In the genomic region with DNA sequence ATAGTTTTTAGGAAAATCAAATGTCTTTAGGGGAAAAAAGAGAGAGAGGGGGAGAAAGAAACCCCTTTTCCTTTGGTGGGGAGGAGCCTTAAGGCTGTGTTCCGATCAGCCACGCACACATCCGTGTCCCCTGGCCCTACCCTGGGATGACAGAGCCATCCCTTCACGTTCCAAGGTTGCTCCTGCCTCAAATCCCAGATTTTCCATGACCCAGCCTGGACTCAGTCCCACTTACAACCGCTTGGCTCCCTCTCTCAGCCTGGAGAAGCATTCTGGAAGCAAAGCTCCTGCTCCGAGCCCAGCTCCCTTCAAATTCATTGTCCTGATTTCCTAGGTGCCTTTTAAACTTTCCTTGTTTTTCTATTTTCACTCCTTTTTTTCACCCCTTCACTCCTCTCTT, we compare ENCODE assay signal across 25 cellular contexts.
DNase-seq lines count a peak whose midpoint lies in the region; ATAC-seq and TF ChIP-seq lines count a peak whose summit lies in the region.
"Had no signal": no experiment of that assay in that cellular context is flagged by ENCODE, and none has a peak within 500 bp of the region (broad histone marks: within the 10 kb centered on the region; RNA-seq: fewer than 3 reads in every experiment).

No MANE protein-coding gene starts in this region.

- intact Hi-C loops in mucosa of descending colon (cut with DNase I, micrococcal nuclease) = no loop called here

- no peak for TF ChIP-seq EP300 in gastroesophageal sphincter (IDR thresholded peaks at IDR 0.05)

- no peak overlapping the region for H2BK12ac ChIP-seq in H9 (ENCODE audit: insufficient read length, low read depth, low read length)

- H3K36me3 Mint-ChIP-seq in H9 (ENCODE audit: insufficient read depth in 1 of 3, low read depth in 3 of 3) (no peaks in the 10 kb centered on the region), immature natural killer cell (no peaks in the 10 kb centered on the region)

- H2AK5ac ChIP-seq in H9 (ENCODE audit: insufficient read length, low read length) = no peak overlapping the region

- no peak overlapping the region for H2BK5ac ChIP-seq in H9 (ENCODE audit: insufficient read length, low read length)

- H4K20me1 ChIP-seq in H9 (ENCODE audit: control insufficient read depth, insufficient read depth, insufficient read length) = no peaks in the 10 kb centered on the region

- H3K27me3 Mint-ChIP-seq in H9 (ENCODE audit: low read depth) (peaks cover 2% of the 10 kb centered on the region; the same call in 1 of the 2 replicates), immature natural killer cell (ENCODE audit: low read depth in 3 of 3) (peaks cover 0 to 6% (median 4%) of the 10 kb centered on the region in 3 donors)

- H3K27me3 ChIP-seq in H9 (ENCODE audit: insufficient read depth, low read length) = no peaks in the 10 kb centered on the region
- H3K27me3 ChIP-seq in gastroesophageal sphincter = no peaks in the 10 kb centered on the region
- no peaks in the 10 kb centered on the region for H3K27me3 ChIP-seq in stomach smooth muscle (ENCODE audit: control insufficient read depth in 1 of 2, insufficient read depth in 2 of 2, low read length in 2 of 2)
- H3K27me3 ChIP-seq: esophagus squamous epithelium, stomach had no signal

- H3K4ac ChIP-seq in H9 (ENCODE audit: low read depth, low read length) = no peak overlapping the region

- H3K79me1 ChIP-seq in H9 (ENCODE audit: insufficient read depth, low read depth, low read length, poor library complexity, severe bottlenecking) = no peaks in the 10 kb centered on the region

- no peak overlapping the region for H3K14ac ChIP-seq in H9 (ENCODE audit: insufficient read depth, low read length)

- H3K9me3 ChIP-seq in H9 (ENCODE audit: control insufficient read depth, low read depth, low read length) = no peaks in the 10 kb centered on the region
- no peaks in the 10 kb centered on the region for H3K9me3 ChIP-seq in gastroesophageal sphincter
- H3K9me3 ChIP-seq in mucosa of descending colon = no peaks in the 10 kb centered on the region
- no peaks in the 10 kb centered on the region for H3K9me3 ChIP-seq in stomach smooth muscle (ENCODE audit: control insufficient read depth in 2 of 2, low read length in 2 of 2)
- H3K9me3 ChIP-seq: esophagus squamous epithelium, psoas muscle, stomach had no signal

- DNase-seq in H9 (no peak), mucosa of descending colon (peak in 2 of 3 donors; percentile 33 to 42), immature natural killer cell (no peak), DMS79 treated with DMSO at 0.1 percent for 48 hours (lab: John Stamatoyannopoulos, UW) (no peak), globus pallidus (ENCODE audit: low spot score) (no peak)
- no peak for DNase-seq in stimulated activated naive CD4-positive, alpha-beta T cell (lab: John Stamatoyannopoulos, UW)
- DNase-seq: ACHN; activated CD4-positive, alpha-beta T cell treated with anti-CD3 and anti-CD28 coated beads, Interleukin-2, amount 50 U/mL, for 1 hour; activated naive CD4-positive, alpha-beta T cell treated with anti-CD3 and anti-CD28 coated beads, Interleukin-2, amount 50 U/mL, for 16 hours; Calu3; effector memory CD8-positive, alpha-beta T cell; esophagus squamous epithelium; MM.1S; NCI-H1436; NCI-H69; stimulated activated CD4-positive, alpha-beta T cell treated with anti-CD3 and anti-CD28 coated beads, Interleukin-12 subunit alpha, Interleukin-12 subunit beta, amount 100 ng/mL, for 4 hours; stimulated activated CD4-positive, alpha-beta T cell treated with anti-CD3 and anti-CD28 coated beads, Interleukin-4, amount 100 ng/mL, for 4 hours; stomach; T-helper 2 cell had no signal

- H3K27ac Mint-ChIP-seq in H9 = peak overlapping the region in 2 of 3 experiments; percentile 41 to 42; a peak in 2 of 7 replicates
- peak overlapping the region in 1 of 6 donors; percentile 63 for H3K27ac Mint-ChIP-seq in immature natural killer cell
- H3K27ac Mint-ChIP-seq: activated T-helper 1 cell treated with anti-CD3 and anti-CD28 coated beads, Interleukin-12 subunit alpha, Interleukin-12 subunit beta, Interleukin-2, Interleukin-4 antibody, amounts not matched to agents 30 ng/mL and 10 ng/mL and 1 ng/mL, durations not matched to agents 14 hours and 24 hours and 36 hours; effector memory CD8-positive, alpha-beta T cell had no signal

- H3K4me2 ChIP-seq in H9 (ENCODE audit: insufficient read depth, insufficient read length, low read length) = no peak overlapping the region

- H3K18ac ChIP-seq in H9 (ENCODE audit: insufficient read length, low read depth, low read length) = no peak overlapping the region

- TF ChIP-seq CTCF in H9 (conservative IDR thresholded peaks at IDR 0.05) = no peak
- TF ChIP-seq CTCF in gastroesophageal sphincter (IDR thresholded peaks at IDR 0.05) = peak in 1 of 4 experiments; percentile 25
- no peak for TF ChIP-seq CTCF in mucosa of descending colon (IDR thresholded peaks at IDR 0.05)

- H3K4me3 Mint-ChIP-seq in H9 (no peak overlapping the region), immature natural killer cell (no peak overlapping the region)
- H3K4me3 Mint-ChIP-seq: activated T-helper 1 cell treated with anti-CD3 and anti-CD28 coated beads, Interleukin-12 subunit alpha, Interleukin-12 subunit beta, Interleukin-2, Interleukin-4 antibody, amounts not matched to agents 30 ng/mL and 10 ng/mL and 1 ng/mL, durations not matched to agents 14 hours and 24 hours and 36 hours; effector memory CD8-positive, alpha-beta T cell had no signal

- no peaks in the 10 kb centered on the region for H3K23me2 ChIP-seq in H9 (ENCODE audit: insufficient read length, low read depth, low read length, poor library complexity, severe bottlenecking)

- H3K9me3 Mint-ChIP-seq in H9 (no peaks in the 10 kb centered on the region), immature natural killer cell (no peaks in the 10 kb centered on the region)
- H3K9me3 Mint-ChIP-seq: activated T-helper 1 cell treated with anti-CD3 and anti-CD28 coated beads, Interleukin-12 subunit alpha, Interleukin-12 subunit beta, Interleukin-2, Interleukin-4 antibody, amounts not matched to agents 30 ng/mL and 10 ng/mL and 1 ng/mL, durations not matched to agents 14 hours and 24 hours and 36 hours; effector memory CD8-positive, alpha-beta T cell had no signal

- H4K8ac ChIP-seq in H9 (replicated peaks; ENCODE audit: insufficient read length, low read depth, low read length) = no peak overlapping the region

- H2AFZ ChIP-seq in H9 (ENCODE audit: low read length) = no peak overlapping the region

- no peak overlapping the region for H3K9ac ChIP-seq in H9 (ENCODE audit: extremely low read depth, insufficient read length, low read length)
- H3K9ac ChIP-seq in stomach smooth muscle (ENCODE audit: low read length in 2 of 2) = peak overlapping the region in 1 of 2 donors; percentile 13

- H3K4me3 ChIP-seq in gastroesophageal sphincter = no peak overlapping the region
- no peak overlapping the region for H3K4me3 ChIP-seq in mucosa of descending colon
- no peak overlapping the region for H3K4me3 ChIP-seq in stomach smooth muscle (ENCODE audit: low read length in 2 of 2)
- H3K4me3 ChIP-seq: esophagus squamous epithelium, K562, psoas muscle, SK-N-MC, stomach had no signal

- H3K79me2 ChIP-seq in H9 (ENCODE audit: insufficient read depth, low read length) = no peaks in the 10 kb centered on the region

- TF ChIP-seq POLR2A in gastroesophageal sphincter (IDR thresholded peaks at IDR 0.05) = no peak

- WGBS in H9 (ENCODE audit: extremely low coverage, insufficient read length, low lambda C conversion rate) = no CpG with 5 or more reads among the region's 6 CpGs
- WGBS in gastroesophageal sphincter (ENCODE audit: low coverage in 1 of 2), 2 donors = 9 to 41% methylated on average over 6 of the region's 6 CpGs

- H2BK20ac ChIP-seq in H9 (ENCODE audit: low read depth, low read length, poor library complexity, severe bottlenecking) = no peak overlapping the region

- no peak overlapping the region for H4K5ac ChIP-seq in H9 (ENCODE audit: insufficient read length, low read depth, low read length)

- no peak overlapping the region for H2BK15ac ChIP-seq in H9 (ENCODE audit: low read depth, low read length)

- H3T11ph ChIP-seq in H9 (ENCODE audit: low read length) = no peak overlapping the region

- peak; percentile 78 for ATAC-seq in gastroesophageal sphincter
- no peak for ATAC-seq in mucosa of descending colon
- ATAC-seq: effector memory CD8-positive, alpha-beta T cell; K562; psoas muscle had no signal

- no peak overlapping the region for H2BK120ac ChIP-seq in H9 (ENCODE audit: low read depth, low read length, poor library complexity, severe bottlenecking)

- H3K36me3 ChIP-seq in gastroesophageal sphincter (no peaks in the 10 kb centered on the region), mucosa of descending colon (ENCODE audit: low read depth) (no peaks in the 10 kb centered on the region), stomach smooth muscle (ENCODE audit: control insufficient read depth in 2 of 2, insufficient read depth in 2 of 2, low read length in 2 of 2) (peaks cover 0 to 2% of the 10 kb centered on the region in 2 donors)
- H3K36me3 ChIP-seq: esophagus squamous epithelium, stomach had no signal

- H4K91ac ChIP-seq in H9 (ENCODE audit: insufficient read length, low read depth, low read length) = no peak overlapping the region

- peaks cover 15 to 28% of the 10 kb centered on the region in 2 experiments for H3K4me1 Mint-ChIP-seq in H9
- no peaks in the 10 kb centered on the region for H3K4me1 Mint-ChIP-seq in immature natural killer cell

- H3K27ac ChIP-seq in H9 (ENCODE audit: insufficient read length, low read depth, low read length) (no peak overlapping the region), gastroesophageal sphincter (peak overlapping the region in 2 of 4 donors; percentile 38 to 48), stomach smooth muscle (ENCODE audit: low read length) (peak overlapping the region; percentile 11)
- H3K27ac ChIP-seq: psoas muscle, SK-N-MC had no signal

- H3K4me1 ChIP-seq in H9 (ENCODE audit: insufficient read depth, low read length) (no peaks in the 10 kb centered on the region; the same call in 1 of the 2 replicates), gastroesophageal sphincter (peaks cover 0 to 39% (median 3%) of the 10 kb centered on the region in 3 donors), mucosa of descending colon (ENCODE audit: low read depth) (no peaks in the 10 kb centered on the region), stomach smooth muscle (ENCODE audit: control insufficient read depth, insufficient read depth, low read length) (peaks cover 29% of the 10 kb centered on the region)
- H3K4me1 ChIP-seq: psoas muscle had no signal

- no peak overlapping the region for H3K23ac ChIP-seq in H9 (ENCODE audit: insufficient read length, low read depth, low read length)

- H3K56ac ChIP-seq in H9 (ENCODE audit: insufficient read length, low read depth, low read length) = no peak overlapping the region

Comparison
In these comparisons a context has a peak if more than half of its experiments do, and no peak if none do; other contexts are left out.
1. DNase-seq: peak in mucosa of descending colon (2 of 3); none in H9 (single experiment), immature natural killer cell (0 of 3), stimulated activated naive CD4-positive, alpha-beta T cell (0 of 6), DMS79 treated with DMSO at 0.1 percent for 48 hours (single experiment) and globus pallidus (single experiment).